8 cellular contexts compared by ENCODE assay signal in genomic region chr14:93663317-93663716, GRCh38.
"Had no signal": no experiment of that assay in that cellular context is flagged by ENCODE, and none has a peak within 500 bp of the region (broad histone marks: within the 10 kb centered on the region; RNA-seq: fewer than 3 reads in every experiment).

No MANE protein-coding gene starts in this region.

- H3K4me1 ChIP-seq: HAP-1 had no signal

- H3K27ac ChIP-seq: GM23248, HL-60 had no signal

- H3K36me3 ChIP-seq: HAP-1 had no signal

- H3K4me3 ChIP-seq: GM23248, HAP-1 had no signal

- DNase-seq: GM23248, GOT3, H7, HFFc6 had no signal

- ATAC-seq: HCT116, HepG2 had no signal
